ENCODE assay signal across 11 cellular contexts in genomic region chr3:12222765-12223485, GRCh38.
A peak's percentile ranks its signal among the peaks of the same experiment; 100 is the strongest.
DNase-seq lines count a peak whose midpoint lies in the region; ATAC-seq and TF ChIP-seq lines count a peak whose summit lies in the region.
"Had no signal": no experiment of that assay in that cellular context is flagged by ENCODE, and none has a peak within 500 bp of the region (broad histone marks: within the 10 kb centered on the region; RNA-seq: fewer than 3 reads in every experiment).

No MANE protein-coding gene starts in this region.

- intact Hi-C loops in lower leg skin (cut with DNase I; ENCODE audit: low total_unique reads): no loop called here

- DNase-seq in EL (peak; percentile 70), MV-4-11 (lab: John Stamatoyannopoulos, UW) (peak; percentile 13), epithelial cell of prostate (ENCODE audit: low read depth, low spot score) (no peak), omental fat pad (ENCODE audit: low spot score) (no peak), NCI-H1105 treated with DMSO at 0.1 percent for 48 hours (lab: John Stamatoyannopoulos, UW) (no peak), lower leg skin (ENCODE audit: low spot score in 2 of 2) (no peak), activated gamma-delta T cell (lab: John Stamatoyannopoulos, UW) (no peak)
- DNase-seq: activated B cell treated with CpG ODN at 0.5 μM for 24 hours, H7, NCI-H2227 treated with DMSO at 0.1 percent for 48 hours had no signal

- ATAC-seq in omental fat pad (ENCODE audit: low FRiP score) (peak; percentile 76), HG03280 (IDR thresholded peaks at IDR 0.05; ENCODE audit: unreplicated experiment) (no peak)

- TF ChIP-seq POLR2A in lower leg skin (IDR thresholded peaks at IDR 0.05): no peak

- WGBS in lower leg skin, 2 donors: 38 to 44% methylated on average over 6 of the region's 6 CpGs

- TF ChIP-seq CTCF in omental fat pad (IDR thresholded peaks at IDR 0.05): no peak
- no peak for TF ChIP-seq CTCF in lower leg skin (IDR thresholded peaks at IDR 0.05)

- peak overlapping the region; percentile 38 for H3K27ac ChIP-seq in epithelial cell of prostate

- no peak overlapping the region for H3K4me3 ChIP-seq in lower leg skin (ENCODE audit: low read depth, poor library complexity, severe bottlenecking)

Comparison
In these comparisons a context has a peak if more than half of its experiments do, and no peak if none do; other contexts are left out.
1. DNase-seq: peak in EL (single experiment) and MV-4-11 (single experiment); none in epithelial cell of prostate (single experiment), omental fat pad (single experiment), NCI-H1105 treated with DMSO at 0.1 percent for 48 hours (single experiment), lower leg skin (0 of 2) and activated gamma-delta T cell (single experiment).